9 cellular contexts compared by ENCODE assay signal in the genomic region with DNA sequence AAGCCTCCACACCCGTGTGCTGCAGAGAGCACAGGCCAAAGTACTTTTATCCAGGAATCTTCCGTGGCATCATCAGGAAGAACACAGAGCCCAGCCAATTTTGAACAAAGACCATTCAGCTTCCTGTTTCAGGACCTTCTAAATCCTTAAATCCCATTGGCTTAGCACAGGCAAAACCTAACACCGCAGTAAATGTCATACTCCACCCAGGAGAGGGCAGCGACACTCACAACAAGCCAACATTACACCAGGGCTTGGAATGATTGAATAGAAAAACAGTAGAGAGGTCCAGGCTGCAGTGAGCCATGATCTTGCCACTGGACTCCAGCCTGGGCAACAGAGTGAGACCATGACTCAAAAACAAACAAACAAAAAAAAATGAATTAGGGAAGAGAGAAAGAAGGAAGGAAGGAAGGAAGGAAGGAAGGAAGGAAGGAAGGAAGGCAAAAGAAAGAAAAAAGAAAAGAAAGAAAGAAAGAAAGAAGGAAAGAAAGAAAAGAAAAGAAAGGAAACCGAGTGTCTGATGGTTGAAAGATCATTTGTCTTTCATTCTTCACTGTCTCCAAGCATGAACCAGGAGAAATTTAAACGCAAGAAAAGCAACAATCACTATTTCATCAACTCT.
DNase-seq lines count a peak whose midpoint lies in the region; ATAC-seq and TF ChIP-seq lines count a peak whose summit lies in the region.
"Had no signal": no experiment of that assay in that cellular context is flagged by ENCODE, and none has a peak within 500 bp of the region (broad histone marks: within the 10 kb centered on the region; RNA-seq: fewer than 3 reads in every experiment).

No MANE protein-coding gene starts in this region.

- no peak overlapping the region for H3K27ac Mint-ChIP-seq in stimulated activated memory B cell treated with anti-CD40 and anti-IgM and Interleukin-4, amounts not matched to agents 10 μg/mL and 1 μg/mL and 100 μg/mL, for 72 hours
- H3K27ac Mint-ChIP-seq: IgD-negative memory B cell had no signal

- no peak overlapping the region for H3K27ac ChIP-seq in foreskin keratinocyte

- ATAC-seq in GM21529 (IDR thresholded peaks at IDR 0.05; ENCODE audit: unreplicated experiment) (peak; percentile 52), foreskin keratinocyte (peak; percentile 14), HG02763 (IDR thresholded peaks at IDR 0.05; ENCODE audit: unreplicated experiment) (no peak)
- ATAC-seq in stimulated activated memory B cell treated with anti-CD40 and anti-IgM and Interleukin-4, amounts not matched to agents 10 μg/mL and 1 μg/mL and 100 μg/mL, for 72 hours = no peak

- peaks cover 2% of the 10 kb centered on the region for H3K9me3 Mint-ChIP-seq in stimulated activated memory B cell treated with anti-CD40 and anti-IgM and Interleukin-4, amounts not matched to agents 10 μg/mL and 1 μg/mL and 100 μg/mL, for 72 hours
- H3K9me3 Mint-ChIP-seq: IgD-negative memory B cell had no signal

- peaks cover 19% of the 10 kb centered on the region for H3K27me3 ChIP-seq in foreskin keratinocyte

- no peaks in the 10 kb centered on the region for H3K36me3 Mint-ChIP-seq in stimulated activated memory B cell treated with anti-CD40 and anti-IgM and Interleukin-4, amounts not matched to agents 10 μg/mL and 1 μg/mL and 100 μg/mL, for 72 hours
- H3K36me3 Mint-ChIP-seq: IgD-negative memory B cell had no signal

- TF ChIP-seq CTCF in foreskin keratinocyte (conservative IDR thresholded peaks at IDR 0.05) = peak; percentile 9

- H3K4me1 Mint-ChIP-seq in stimulated activated memory B cell treated with anti-CD40 and anti-IgM and Interleukin-4, amounts not matched to agents 10 μg/mL and 1 μg/mL and 100 μg/mL, for 72 hours = no peaks in the 10 kb centered on the region

- H3K4me1 ChIP-seq in foreskin keratinocyte = no peaks in the 10 kb centered on the region

- no peak overlapping the region for H3K4me3 Mint-ChIP-seq in stimulated activated memory B cell treated with anti-CD40 and anti-IgM and Interleukin-4, amounts not matched to agents 10 μg/mL and 1 μg/mL and 100 μg/mL, for 72 hours

- peaks cover 9% of the 10 kb centered on the region for H3K27me3 Mint-ChIP-seq in stimulated activated memory B cell treated with anti-CD40 and anti-IgM and Interleukin-4, amounts not matched to agents 10 μg/mL and 1 μg/mL and 100 μg/mL, for 72 hours

- DNase-seq in Ammon's horn (ENCODE audit: low spot score) (peak; percentile 54), NCI-H524 treated with DMSO at 0.1 percent for 48 hours (lab: John Stamatoyannopoulos, UW) (peak; percentile 40), foreskin keratinocyte (no peak), NCI-H1436 treated with DMSO at 0.1 percent for 48 hours (lab: John Stamatoyannopoulos, UW) (no peak), GM19240 (ENCODE audit: insufficient read length, low spot score) (no peak)

Comparison
In these comparisons a context has a peak if more than half of its experiments do, and no peak if none do; other contexts are left out.
1. DNase-seq: peak in Ammon's horn (single experiment) and NCI-H524 treated with DMSO at 0.1 percent for 48 hours (single experiment); none in foreskin keratinocyte (0 of 2), NCI-H1436 treated with DMSO at 0.1 percent for 48 hours (single experiment) and GM19240 (single experiment).
2. ATAC-seq: peak in GM21529 (single experiment) and foreskin keratinocyte (single experiment); none in stimulated activated memory B cell treated with anti-CD40 and anti-IgM and Interleukin-4, amounts not matched to agents 10 μg/mL and 1 μg/mL and 100 μg/mL, for 72 hours (single experiment) and HG02763 (single experiment).